Comparison of ENCODE assay signal across 9 cellular contexts in genomic region chr5:148382961-148383360, GRCh38. TPM values are rescaled to one million over a fixed set of nuclear protein-coding genes. Genes with fewer than 3 reads are reported as not detected.
DNase-seq lines count a peak whose midpoint lies in the region; ATAC-seq and TF ChIP-seq lines count a peak whose summit lies in the region.
"Had no signal": no experiment of that assay in that cellular context is flagged by ENCODE, and none has a peak within 500 bp of the region (broad histone marks: within the 10 kb centered on the region; RNA-seq: fewer than 3 reads in every experiment).

No MANE protein-coding gene starts in this region.

- no peaks in the 10 kb centered on the region for H3K27me3 ChIP-seq in lower lobe of right lung (ENCODE audit: low read depth)
- no peaks in the 10 kb centered on the region for H3K27me3 ChIP-seq in transverse colon

- H3K27me3 Mint-ChIP-seq in activated T-cell treated with anti-CD3 and anti-CD28 coated beads, Interleukin-2, amount 50 U/mL, for 24 hours, result no peaks in the 10 kb centered on the region

- peak overlapping the region; percentile 96 for H3K27ac Mint-ChIP-seq in activated T-cell treated with anti-CD3 and anti-CD28 coated beads, Interleukin-2, amount 50 U/mL, for 24 hours

- H3K36me3 ChIP-seq in lower lobe of right lung (peaks cover 10% of the 10 kb centered on the region), transverse colon (no peaks in the 10 kb centered on the region)

- intact Hi-C loops in lower lobe of right lung (cut with DNase I) (no loop called here), transverse colon (cut with DNase I; ENCODE audit: low total_unique reads) (no loop called here)

- TF ChIP-seq CTCF in lower lobe of right lung (IDR thresholded peaks at IDR 0.05) (no peak), transverse colon (IDR thresholded peaks at IDR 0.05) (no peak)

- H3K36me3 Mint-ChIP-seq in activated T-cell treated with anti-CD3 and anti-CD28 coated beads, Interleukin-2, amount 50 U/mL, for 24 hours (ENCODE audit: low read depth), result peaks cover 58% of the 10 kb centered on the region

- ATAC-seq in lower lobe of right lung, result no peak
- no peak for ATAC-seq in GM18858 (IDR thresholded peaks at IDR 0.05; ENCODE audit: unreplicated experiment)

- in situ Hi-C loops in transverse colon (cut with MboI; ENCODE audit: low pct_ligation_motif_present in 1 of 4, low pct_unique_long_range_greater_than_20kb in 1 of 4, low sequenced_read_pairs in 3 of 4), result no loop called here

- H3K9me3 ChIP-seq in lower lobe of right lung (no peaks in the 10 kb centered on the region), transverse colon (no peaks in the 10 kb centered on the region)

- H3K9me3 Mint-ChIP-seq in activated T-cell treated with anti-CD3 and anti-CD28 coated beads, Interleukin-2, amount 50 U/mL, for 24 hours, result peaks cover 11% of the 10 kb centered on the region

- no peak for DNase-seq in activated T-cell treated with anti-CD3 and anti-CD28 coated beads, Interleukin-2, amount 50 U/mL, for 24 hours
- no peak for DNase-seq in activated T-cell treated with anti-CD3 and anti-CD28 coated beads, Interleukin-2, amount 50 U/mL, for 48 hours
- peak; percentile 11 for DNase-seq in astrocyte of the hippocampus (ENCODE audit: low read depth, low spot score)
- DNase-seq in lower lobe of right lung, result no peak
- no peak for DNase-seq in transverse colon
- no peak for DNase-seq in NCI-H510A (lab: John Stamatoyannopoulos, UW)
- DNase-seq in NCI-H2227 (lab: John Stamatoyannopoulos, UW; ENCODE audit: unreplicated experiment), result no peak

- TF ChIP-seq POLR2A in transverse colon (IDR thresholded peaks at IDR 0.05), result no peak

- H3K4me3 Mint-ChIP-seq in activated T-cell treated with anti-CD3 and anti-CD28 coated beads, Interleukin-2, amount 50 U/mL, for 24 hours, result peak overlapping the region; percentile 92

- peaks cover 63% of the 10 kb centered on the region for H3K4me1 Mint-ChIP-seq in activated T-cell treated with anti-CD3 and anti-CD28 coated beads, Interleukin-2, amount 50 U/mL, for 24 hours (ENCODE audit: low read depth)

- 39 to 52% methylated on average over 2 to 4 of the region's 4 CpGs for WGBS in transverse colon (ENCODE audit: low coverage in 1 of 2), 2 donors

- H3K4me3 ChIP-seq in lower lobe of right lung, result peak overlapping the region; percentile 78
- H3K4me3 ChIP-seq in transverse colon, result peak overlapping the region in 3 of 4 donors; percentile 71 to 95 (median 94)

- H3K4me1 ChIP-seq in lower lobe of right lung (peaks cover 34% of the 10 kb centered on the region), transverse colon (peaks cover 11 to 39% (median 28%) of the 10 kb centered on the region in 4 donors)

- H3K27ac ChIP-seq in lower lobe of right lung (peak overlapping the region; percentile 97), transverse colon (peak overlapping the region; percentile 79 to 96 (median 92))

- no peak for TF ChIP-seq EP300 in transverse colon (IDR thresholded peaks at IDR 0.05; ENCODE audit: low read depth)

RNA-seq across cellular contexts. Expression of gene FBXO38, which starts 0.8 kb away (rescaled TPM):
- total RNA-seq in lower lobe of right lung (72.9 TPM), transverse colon (100 to 1,000 TPM in 1 of 4 donors, 10 to 100 TPM in 3; 70.0 to 182 (median 79.3) TPM)

RNA-seq across cellular contexts. Expression of gene SPINK9, which starts 47.6 kb away (rescaled TPM):
- total RNA-seq in lower lobe of right lung, result not detected
- total RNA-seq in transverse colon, result not detected
- total RNA-seq: Daoy had no signal
